ENCODE assay signal across 10 cellular contexts in the genomic region with DNA sequence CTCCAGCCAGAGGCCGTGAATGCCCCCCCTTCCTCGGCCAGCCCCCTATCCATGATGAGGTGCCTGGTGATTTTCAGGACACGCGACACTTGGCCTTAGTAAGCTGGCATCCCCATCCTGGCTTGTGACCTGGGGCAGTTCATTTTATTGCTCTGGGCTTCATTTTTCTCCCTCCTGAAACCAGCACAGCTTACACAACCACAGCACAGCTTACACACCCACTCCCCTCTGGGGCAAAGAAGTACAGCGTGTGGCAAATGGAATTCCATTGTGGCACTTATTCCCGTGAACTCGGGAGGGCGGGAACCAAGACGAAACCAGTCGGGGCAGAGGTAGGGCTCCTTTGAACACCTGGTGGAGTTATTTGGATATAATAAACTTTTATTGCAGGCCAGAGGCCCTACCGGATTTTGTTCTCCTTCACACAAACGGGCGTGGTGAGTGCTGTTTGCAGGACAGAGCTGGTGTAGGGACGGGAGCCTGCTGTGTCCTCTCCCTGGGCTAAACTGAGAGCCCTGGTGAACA. TPM values are rescaled to one million over a fixed set of nuclear protein-coding genes. Genes with fewer than 3 reads are reported as not detected.
DNase-seq lines count a peak whose midpoint lies in the region; ATAC-seq and TF ChIP-seq lines count a peak whose summit lies in the region.
"Had no signal": no experiment of that assay in that cellular context is flagged by ENCODE, and none has a peak within 500 bp of the region (broad histone marks: within the 10 kb centered on the region; RNA-seq: fewer than 3 reads in every experiment).

No MANE protein-coding gene starts in this region.

- no peaks in the 10 kb centered on the region for H3K9me3 Mint-ChIP-seq in CD4-positive, alpha-beta T cell

- H3K27ac ChIP-seq in CD4-positive, alpha-beta T cell (ENCODE audit: low read depth, low read length): no peak overlapping the region
- peak overlapping the region; percentile 99 for H3K27ac ChIP-seq in esophagus (ENCODE audit: low read depth in 2 of 2, low read length in 1 of 2)
- no peak overlapping the region for H3K27ac ChIP-seq in effector memory CD4-positive, alpha-beta T cell (ENCODE audit: insufficient read depth, low read length, poor library complexity, severe bottlenecking)
- H3K27ac ChIP-seq: SK-N-MC had no signal

- peaks cover 27 to 60% of the 10 kb centered on the region in 2 donors for H3K4me1 ChIP-seq in esophagus (ENCODE audit: control insufficient read depth in 2 of 2, insufficient read depth in 2 of 2, low read length in 1 of 2)
- peaks cover 6% of the 10 kb centered on the region for H3K4me1 ChIP-seq in effector memory CD4-positive, alpha-beta T cell (ENCODE audit: control insufficient read depth, insufficient read depth, low read length, poor library complexity, severe bottlenecking)

- no peaks in the 10 kb centered on the region for H3K36me3 Mint-ChIP-seq in CD4-positive, alpha-beta T cell (ENCODE audit: low read depth)

- no peaks in the 10 kb centered on the region for H3K27me3 Mint-ChIP-seq in CD4-positive, alpha-beta T cell

- POLR2A ChIA-PET in CD4-positive, alpha-beta T cell (lab: Charles Lee): interaction anchor here (0.6 kb wide), 1 partner anchor 310 kb away, joined by 3 read pairs; no protein-coding TSS in a partner anchor

- intact Hi-C loops in CD4-positive, alpha-beta T cell (cut with DNase I, micrococcal nuclease): no loop called here

- no peak for ATAC-seq in CD4-positive, alpha-beta T cell (ENCODE audit: poor library complexity)
- ATAC-seq in HG02970 (IDR thresholded peaks at IDR 0.05; ENCODE audit: low FRiP score, unreplicated experiment): no peak

- WGBS in esophagus, 2 donors: 24 to 35% methylated on average over 14 of the region's 14 CpGs

- no peak for TF ChIP-seq CTCF in CD4-positive, alpha-beta T cell (IDR thresholded peaks at IDR 0.05)

- H3K36me3 ChIP-seq in esophagus (ENCODE audit: control insufficient read depth in 2 of 2, insufficient read depth in 2 of 2, low read length in 1 of 2): peaks cover 3 to 30% of the 10 kb centered on the region in 2 donors
- H3K36me3 ChIP-seq in effector memory CD4-positive, alpha-beta T cell (ENCODE audit: control insufficient read depth, insufficient read depth, low read length): no peaks in the 10 kb centered on the region

- no peak overlapping the region for H3K4me3 Mint-ChIP-seq in CD4-positive, alpha-beta T cell

- H3K27ac Mint-ChIP-seq in CD4-positive, alpha-beta T cell: peak overlapping the region; percentile 90

- no peaks in the 10 kb centered on the region for H3K27me3 ChIP-seq in CD4-positive, alpha-beta T cell (ENCODE audit: control insufficient read depth, insufficient read depth, low read length)
- no peaks in the 10 kb centered on the region for H3K27me3 ChIP-seq in esophagus (ENCODE audit: control insufficient read depth in 1 of 2, insufficient read depth in 2 of 2, low read length in 2 of 2)
- no peaks in the 10 kb centered on the region for H3K27me3 ChIP-seq in effector memory CD4-positive, alpha-beta T cell (replicated peaks; ENCODE audit: control insufficient read depth, insufficient read depth, low read length, poor library complexity, severe bottlenecking)

- H3K9me3 ChIP-seq in CD4-positive, alpha-beta T cell (ENCODE audit: control insufficient read depth, low read length): no peaks in the 10 kb centered on the region
- H3K9me3 ChIP-seq in esophagus (ENCODE audit: control insufficient read depth in 2 of 2, insufficient read depth in 1 of 2, low read depth in 1 of 2, low read length in 1 of 2): no peaks in the 10 kb centered on the region
- H3K9me3 ChIP-seq in effector memory CD4-positive, alpha-beta T cell (ENCODE audit: control insufficient read depth, low read length): no peaks in the 10 kb centered on the region

- H3K4me1 Mint-ChIP-seq in CD4-positive, alpha-beta T cell (ENCODE audit: low read depth): peaks cover 43% of the 10 kb centered on the region

- CTCF ChIA-PET in CD4-positive, alpha-beta T cell (lab: Charles Lee): interaction anchor here (1.1 kb wide), 1 partner anchor 34 kb away, joined by 3 read pairs; no protein-coding TSS in a partner anchor

- no peak for DNase-seq in CD4-positive, alpha-beta T cell
- DNase-seq in NCI-H526 treated with DMSO at 0.1 percent for 48 hours (lab: John Stamatoyannopoulos, UW) (peak; percentile 82), renal cortical epithelial cell (ENCODE audit: low read depth) (peak; percentile 88), T-helper 9 cell (no peak)
- no peak for DNase-seq in effector memory CD4-positive, alpha-beta T cell
- no peak for DNase-seq in activated T-cell treated with anti-CD3 and anti-CD28 coated beads, Interleukin-2, amount 50 U/mL, for 48 hours
- DNase-seq: activated T-cell treated with anti-CD3 and anti-CD28 coated beads for 4 hours had no signal

- no peak overlapping the region for H3K4me3 ChIP-seq in esophagus (ENCODE audit: low read depth in 1 of 2, low read length in 2 of 2)
- no peak overlapping the region for H3K4me3 ChIP-seq in effector memory CD4-positive, alpha-beta T cell (ENCODE audit: insufficient read depth, low read depth, low read length, poor library complexity, severe bottlenecking)
- H3K4me3 ChIP-seq: SK-N-MC had no signal

RNA-seq across cellular contexts. Expression of gene CD9, which starts 29.1 kb away (rescaled TPM):
- total RNA-seq in CD4-positive, alpha-beta T cell: under 1 TPM; 0.36 to 0.66 TPM
- polyA plus RNA-seq in esophagus: 100 to 1,000 TPM; 467 to 898 TPM
- 333 and 1,067 TPM in 2 replicates for total RNA-seq in renal cortical epithelial cell

Comparison
In these comparisons a context has a peak if more than half of its experiments do, and no peak if none do; other contexts are left out.
1. DNase-seq: peak in NCI-H526 treated with DMSO at 0.1 percent for 48 hours (single experiment) and renal cortical epithelial cell (single experiment); none in CD4-positive, alpha-beta T cell (0 of 10), effector memory CD4-positive, alpha-beta T cell (0 of 3), T-helper 9 cell (single experiment) and activated T-cell treated with anti-CD3 and anti-CD28 coated beads, Interleukin-2, amount 50 U/mL, for 48 hours (0 of 2).
2. H3K27ac ChIP-seq: peak in esophagus (2 of 2); none in CD4-positive, alpha-beta T cell (single experiment) and effector memory CD4-positive, alpha-beta T cell (single experiment).
3. RNA of gene CD9, which starts 29.1 kb away (total RNA-seq): 333 to 1,067 TPM in renal cortical epithelial cell; 0.36 to 0.66 TPM in CD4-positive, alpha-beta T cell; every median in the first group is over 100 times any median in the second.